In the genomic region with DNA sequence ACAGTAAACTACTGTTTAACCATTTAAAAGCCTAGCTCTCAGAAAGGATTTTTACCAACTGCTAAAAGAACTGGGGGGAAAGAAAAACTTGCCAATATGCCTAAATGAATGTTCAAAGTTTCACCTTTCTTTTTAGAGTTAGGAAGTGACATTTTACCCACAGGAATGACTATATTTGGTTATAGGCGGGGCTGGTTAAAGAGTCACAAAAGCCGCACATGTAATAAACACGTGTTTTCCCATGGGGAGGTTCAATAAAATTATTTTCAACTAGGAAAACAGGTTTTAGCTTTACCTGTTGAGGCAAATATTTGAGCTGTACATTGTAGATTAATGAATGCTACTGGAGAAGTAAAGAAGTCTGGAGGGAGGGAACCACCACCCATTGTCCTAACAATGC, we compare ENCODE assay signal across 14 cellular contexts. TPM values are rescaled to one million over a fixed set of nuclear protein-coding genes. Genes with fewer than 3 reads are reported as not detected.
DNase-seq lines count a peak whose midpoint lies in the region; ATAC-seq and TF ChIP-seq lines count a peak whose summit lies in the region.
"Had no signal": no experiment of that assay in that cellular context is flagged by ENCODE, and none has a peak within 500 bp of the region (broad histone marks: within the 10 kb centered on the region; RNA-seq: fewer than 3 reads in every experiment).

No MANE protein-coding gene starts in this region.

- TF ChIP-seq POLR2A in adrenal gland (IDR thresholded peaks at IDR 0.05) = no peak

- peak overlapping the region; percentile 15 for H3K4me3 ChIP-seq in GM12875 (ENCODE audit: low read depth, low read length)
- no peak overlapping the region for H3K4me3 ChIP-seq in adrenal gland
- H3K4me3 ChIP-seq: psoas muscle had no signal

- WGBS in adrenal gland, 4 donors = 77 to 91% (median 85%) methylated on average over 3 of the region's 3 CpGs

- peaks cover 5% of the 10 kb centered on the region for H3K4me1 Mint-ChIP-seq in activated naive CD8-positive, alpha-beta T cell treated with anti-CD3 and anti-CD28 coated beads for 36 hours
- peaks cover 23 to 38% (median 33%) of the 10 kb centered on the region in 3 donors for H3K4me1 Mint-ChIP-seq in naive B cell

- H3K36me3 Mint-ChIP-seq in activated naive CD8-positive, alpha-beta T cell treated with anti-CD3 and anti-CD28 coated beads for 36 hours = peaks cover 9% of the 10 kb centered on the region
- peaks cover 15 to 20% of the 10 kb centered on the region in 2 donors for H3K36me3 Mint-ChIP-seq in naive B cell

- H3K27me3 Mint-ChIP-seq in activated naive CD8-positive, alpha-beta T cell treated with anti-CD3 and anti-CD28 coated beads for 36 hours = no peaks in the 10 kb centered on the region
- H3K27me3 Mint-ChIP-seq in naive B cell = no peaks in the 10 kb centered on the region
- H3K27me3 Mint-ChIP-seq: activated CD4-positive, alpha-beta memory T cell treated with anti-CD3 and anti-CD28 coated beads, Interleukin-2, amount 10 ng/mL, durations not matched to agents 7 days and 5 days had no signal

- no peaks in the 10 kb centered on the region for H3K27me3 ChIP-seq in adrenal gland

- ATAC-seq in naive B cell (ENCODE audit: low read depth in 2 of 2) (peak; percentile 60 to 79), HG03442 (IDR thresholded peaks at IDR 0.05; ENCODE audit: unreplicated experiment) (no peak)
- ATAC-seq: left ventricle myocardium superior, psoas muscle had no signal

- peak overlapping the region; percentile 45 for H3K27ac Mint-ChIP-seq in activated naive CD8-positive, alpha-beta T cell treated with anti-CD3 and anti-CD28 coated beads for 36 hours
- peak overlapping the region; percentile 66 to 92 (median 85) for H3K27ac Mint-ChIP-seq in naive B cell
- H3K27ac Mint-ChIP-seq: activated CD4-positive, alpha-beta memory T cell treated with anti-CD3 and anti-CD28 coated beads, Interleukin-2, amount 10 ng/mL, durations not matched to agents 7 days and 5 days had no signal

- DNase-seq in HPDE6-E6E7 (ENCODE audit: extremely low spot score) (peak; percentile 49), naive B cell (peak; percentile 4), NCI-H2081 treated with DMSO at 0.1 percent for 48 hours (lab: John Stamatoyannopoulos, UW) (no peak), adrenal gland (no peak)
- no peak for DNase-seq in activated naive CD8-positive, alpha-beta T cell treated with anti-CD3 and anti-CD28 coated beads for 36 hours
- no peak for DNase-seq in activated CD4-positive, CD25-positive, alpha-beta regulatory T cell treated with anti-CD3 and anti-CD28 coated beads, Interleukin-2, amount 50 U/mL, for 72 hours
- DNase-seq: activated CD4-positive, alpha-beta memory T cell treated with anti-CD3 and anti-CD28 coated beads, Interleukin-2, amount 10 ng/mL, durations not matched to agents 7 days and 5 days; activated naive CD4-positive, alpha-beta T cell treated with anti-CD3 and anti-CD28 coated beads, Interleukin-2, amount 50 U/mL, for 16 hours; KBM-7; left ventricle myocardium superior; NCI-H446; psoas muscle had no signal

- no peaks in the 10 kb centered on the region for H3K9me3 ChIP-seq in adrenal gland (replicated peaks in 1 of 3)
- H3K9me3 ChIP-seq: psoas muscle had no signal

- TF ChIP-seq CTCF in GM12875 (IDR thresholded peaks at IDR 0.05; ENCODE audit: borderline replicate concordance, insufficient read depth, low read depth, low read length) (no peak), adrenal gland (IDR thresholded peaks at IDR 0.05) (no peak)

- H3K27ac ChIP-seq in adrenal gland = no peak overlapping the region
- H3K27ac ChIP-seq: psoas muscle had no signal

- intact Hi-C loops in adrenal gland (cut with DNase I) = loop anchor here in 1 of 2 donors (5.0 kb wide), 1 partner anchor 298 kb away; no protein-coding TSS in a partner anchor

- H3K4me1 ChIP-seq in adrenal gland (replicated peaks in 1 of 2) = no peaks in the 10 kb centered on the region
- H3K4me1 ChIP-seq: psoas muscle had no signal

- no peak overlapping the region for H3K4me3 Mint-ChIP-seq in activated naive CD8-positive, alpha-beta T cell treated with anti-CD3 and anti-CD28 coated beads for 36 hours
- H3K4me3 Mint-ChIP-seq in naive B cell = peak overlapping the region in 7 of 8 donors; percentile 26 to 85 (median 69)
- H3K4me3 Mint-ChIP-seq: activated CD4-positive, alpha-beta memory T cell treated with anti-CD3 and anti-CD28 coated beads, Interleukin-2, amount 10 ng/mL, durations not matched to agents 7 days and 5 days had no signal

- peaks cover 0 to 8% of the 10 kb centered on the region in 2 donors for H3K36me3 ChIP-seq in adrenal gland (replicated peaks in 1 of 2)

- H3K9me3 Mint-ChIP-seq in activated naive CD8-positive, alpha-beta T cell treated with anti-CD3 and anti-CD28 coated beads for 36 hours = no peaks in the 10 kb centered on the region
- H3K9me3 Mint-ChIP-seq in naive B cell = peaks cover 0 to 5% (median 4%) of the 10 kb centered on the region in 7 donors

RNA-seq across cellular contexts. Expression of gene UGDH, which starts 41.6 kb away (rescaled TPM):
- 10 to 100 TPM; 29.7 to 34.8 TPM for total RNA-seq in activated naive CD8-positive, alpha-beta T cell treated with anti-CD3 and anti-CD28 coated beads for 36 hours
- polyA plus RNA-seq in naive B cell (ENCODE audit: low read depth in 6 of 6) = 10 to 100 TPM; 25.8 to 41.6 (median 35.2) TPM
- 10 to 100 TPM; 33.7 to 93.3 (median 47.5) TPM for total RNA-seq in adrenal gland
- 10 to 100 TPM; 10.6 to 70.3 (median 11.0) TPM for polyA plus RNA-seq in adrenal gland

Comparison
In these comparisons a context has a peak if more than half of its experiments do, and no peak if none do; other contexts are left out.
1. DNase-seq: peak in HPDE6-E6E7 (single experiment) and naive B cell (single experiment); none in activated naive CD8-positive, alpha-beta T cell treated with anti-CD3 and anti-CD28 coated beads for 36 hours (single experiment), NCI-H2081 treated with DMSO at 0.1 percent for 48 hours (single experiment), adrenal gland (0 of 7) and activated CD4-positive, CD25-positive, alpha-beta regulatory T cell treated with anti-CD3 and anti-CD28 coated beads, Interleukin-2, amount 50 U/mL, for 72 hours (single experiment).